In genomic region chr20:45863543-45864470, GRCh38 we compare ENCODE assay signal across 1 cellular context.
A peak's percentile ranks its signal among the peaks of the same experiment; 100 is the strongest.
TF ChIP-seq lines count a peak whose summit lies in the region.

No MANE protein-coding gene starts in this region.

TF ChIP-seq in HepG2, 621 proteins besides CTCF, POLR2A, EP300 and RAD21 (continues in another document):
- TF ChIP-seq NFE2L2 (IDR thresholded peaks at IDR 0.05; ENCODE audit: low read length) = no peak
- TF ChIP-seq ZNF512B (CRISPR knock-in tag; IDR thresholded peaks at IDR 0.05; ENCODE audit: borderline replicate concordance) = no peak
- no peak for TF ChIP-seq MAF1 (CRISPR knock-in tag; IDR thresholded peaks at IDR 0.05; ENCODE audit: borderline replicate concordance)
- peak; percentile 35; the same call in 1 of the 2 replicates for TF ChIP-seq ZMYM4 (CRISPR knock-in tag; IDR thresholded peaks at IDR 0.05)
- TF ChIP-seq SRY (CRISPR knock-in tag; IDR thresholded peaks at IDR 0.05) = no peak
- no peak for TF ChIP-seq FOXA1 (IDR thresholded peaks at IDR 0.05)
- peak; percentile 87 for TF ChIP-seq FOXA1 (CRISPR knock-in tag; IDR thresholded peaks at IDR 0.05)
- TF ChIP-seq, protein P1, sequence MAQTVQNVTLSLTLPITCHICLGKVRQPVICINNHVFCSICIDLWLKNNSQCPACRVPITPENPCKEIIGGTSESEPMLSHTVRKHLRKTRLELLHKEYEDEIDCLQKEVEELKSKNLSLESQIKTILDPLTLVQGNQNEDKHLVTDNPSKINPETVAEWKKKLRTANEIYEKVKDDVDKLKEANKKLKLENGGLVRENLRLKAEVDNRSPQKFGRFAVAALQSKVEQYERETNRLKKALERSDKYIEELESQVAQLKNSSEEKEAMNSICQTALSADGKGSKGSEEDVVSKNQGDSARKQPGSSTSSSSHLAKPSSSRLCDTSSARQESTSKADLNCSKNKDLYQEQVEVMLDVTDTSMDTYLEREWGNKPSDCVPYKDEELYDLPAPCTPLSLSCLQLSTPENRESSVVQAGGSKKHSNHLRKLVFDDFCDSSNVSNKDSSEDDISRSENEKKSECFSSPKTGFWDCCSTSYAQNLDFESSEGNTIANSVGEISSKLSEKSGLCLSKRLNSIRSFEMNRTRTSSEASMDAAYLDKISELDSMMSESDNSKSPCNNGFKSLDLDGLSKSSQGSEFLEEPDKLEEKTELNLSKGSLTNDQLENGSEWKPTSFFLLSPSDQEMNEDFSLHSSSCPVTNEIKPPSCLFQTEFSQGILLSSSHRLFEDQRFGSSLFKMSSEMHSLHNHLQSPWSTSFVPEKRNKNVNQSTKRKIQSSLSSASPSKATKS (CRISPR knock-in tag; IDR thresholded peaks at IDR 0.05) = no peak
- TF ChIP-seq ZGPAT (CRISPR knock-in tag; IDR thresholded peaks at IDR 0.05) = peak; percentile 83
- peak; percentile 43; the same call in 1 of the 2 replicates for TF ChIP-seq ZNF205 (CRISPR knock-in tag; IDR thresholded peaks at IDR 0.05)
- no peak for TF ChIP-seq ZSCAN29 (CRISPR knock-in tag; conservative IDR thresholded peaks at IDR 0.05)
- no peak; the same call in 1 of the 2 replicates for TF ChIP-seq ZBTB25 (CRISPR knock-in tag; IDR thresholded peaks at IDR 0.05)
- peak; percentile 74 for TF ChIP-seq KMT2A (CRISPR knock-in tag; IDR thresholded peaks at IDR 0.05)
- no peak for TF ChIP-seq CC2D1A (CRISPR knock-in tag; IDR thresholded peaks at IDR 0.05)
- TF ChIP-seq HNF1B (CRISPR knock-in tag; IDR thresholded peaks at IDR 0.05) = peak; percentile 63; the same call in 1 of the 2 replicates
- no peak for TF ChIP-seq POLR2AphosphoS2 (IDR thresholded peaks at IDR 0.05; ENCODE audit: low read depth, low read length)
- peak; percentile 80 for TF ChIP-seq ZNF124 (CRISPR knock-in tag; IDR thresholded peaks at IDR 0.05)
- TF ChIP-seq TAF15 (IDR thresholded peaks at IDR 0.05; ENCODE audit: low read depth, low read length, poor library complexity, severe bottlenecking) = no peak
- TF ChIP-seq, protein P2, sequence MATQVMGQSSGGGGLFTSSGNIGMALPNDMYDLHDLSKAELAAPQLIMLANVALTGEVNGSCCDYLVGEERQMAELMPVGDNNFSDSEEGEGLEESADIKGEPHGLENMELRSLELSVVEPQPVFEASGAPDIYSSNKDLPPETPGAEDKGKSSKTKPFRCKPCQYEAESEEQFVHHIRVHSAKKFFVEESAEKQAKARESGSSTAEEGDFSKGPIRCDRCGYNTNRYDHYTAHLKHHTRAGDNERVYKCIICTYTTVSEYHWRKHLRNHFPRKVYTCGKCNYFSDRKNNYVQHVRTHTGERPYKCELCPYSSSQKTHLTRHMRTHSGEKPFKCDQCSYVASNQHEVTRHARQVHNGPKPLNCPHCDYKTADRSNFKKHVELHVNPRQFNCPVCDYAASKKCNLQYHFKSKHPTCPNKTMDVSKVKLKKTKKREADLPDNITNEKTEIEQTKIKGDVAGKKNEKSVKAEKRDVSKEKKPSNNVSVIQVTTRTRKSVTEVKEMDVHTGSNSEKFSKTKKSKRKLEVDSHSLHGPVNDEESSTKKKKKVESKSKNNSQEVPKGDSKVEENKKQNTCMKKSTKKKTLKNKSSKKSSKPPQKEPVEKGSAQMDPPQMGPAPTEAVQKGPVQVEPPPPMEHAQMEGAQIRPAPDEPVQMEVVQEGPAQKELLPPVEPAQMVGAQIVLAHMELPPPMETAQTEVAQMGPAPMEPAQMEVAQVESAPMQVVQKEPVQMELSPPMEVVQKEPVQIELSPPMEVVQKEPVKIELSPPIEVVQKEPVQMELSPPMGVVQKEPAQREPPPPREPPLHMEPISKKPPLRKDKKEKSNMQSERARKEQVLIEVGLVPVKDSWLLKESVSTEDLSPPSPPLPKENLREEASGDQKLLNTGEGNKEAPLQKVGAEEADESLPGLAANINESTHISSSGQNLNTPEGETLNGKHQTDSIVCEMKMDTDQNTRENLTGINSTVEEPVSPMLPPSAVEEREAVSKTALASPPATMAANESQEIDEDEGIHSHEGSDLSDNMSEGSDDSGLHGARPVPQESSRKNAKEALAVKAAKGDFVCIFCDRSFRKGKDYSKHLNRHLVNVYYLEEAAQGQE (IDR thresholded peaks at IDR 0.05; ENCODE audit: borderline replicate concordance in 1 of 2, low read depth in 1 of 2, low read length in 2 of 2) = no peak
- no peak for TF ChIP-seq ZNF777 (CRISPR knock-in tag; IDR thresholded peaks at IDR 0.05)
- TF ChIP-seq SNAI1 (CRISPR knock-in tag; IDR thresholded peaks at IDR 0.05; ENCODE audit: borderline replicate concordance) = no peak
- no peak for TF ChIP-seq ZNF337 (CRISPR knock-in tag; IDR thresholded peaks at IDR 0.05; ENCODE audit: borderline replicate concordance, low read depth)
- TF ChIP-seq FOXA3 (CRISPR knock-in tag; IDR thresholded peaks at IDR 0.05) = peak; percentile 89
- no peak for TF ChIP-seq ZNF766 (CRISPR knock-in tag; IDR thresholded peaks at IDR 0.05; ENCODE audit: borderline replicate concordance)
- TF ChIP-seq SP2 (CRISPR knock-in tag; IDR thresholded peaks at IDR 0.05) = no peak
- TF ChIP-seq, protein P3, sequence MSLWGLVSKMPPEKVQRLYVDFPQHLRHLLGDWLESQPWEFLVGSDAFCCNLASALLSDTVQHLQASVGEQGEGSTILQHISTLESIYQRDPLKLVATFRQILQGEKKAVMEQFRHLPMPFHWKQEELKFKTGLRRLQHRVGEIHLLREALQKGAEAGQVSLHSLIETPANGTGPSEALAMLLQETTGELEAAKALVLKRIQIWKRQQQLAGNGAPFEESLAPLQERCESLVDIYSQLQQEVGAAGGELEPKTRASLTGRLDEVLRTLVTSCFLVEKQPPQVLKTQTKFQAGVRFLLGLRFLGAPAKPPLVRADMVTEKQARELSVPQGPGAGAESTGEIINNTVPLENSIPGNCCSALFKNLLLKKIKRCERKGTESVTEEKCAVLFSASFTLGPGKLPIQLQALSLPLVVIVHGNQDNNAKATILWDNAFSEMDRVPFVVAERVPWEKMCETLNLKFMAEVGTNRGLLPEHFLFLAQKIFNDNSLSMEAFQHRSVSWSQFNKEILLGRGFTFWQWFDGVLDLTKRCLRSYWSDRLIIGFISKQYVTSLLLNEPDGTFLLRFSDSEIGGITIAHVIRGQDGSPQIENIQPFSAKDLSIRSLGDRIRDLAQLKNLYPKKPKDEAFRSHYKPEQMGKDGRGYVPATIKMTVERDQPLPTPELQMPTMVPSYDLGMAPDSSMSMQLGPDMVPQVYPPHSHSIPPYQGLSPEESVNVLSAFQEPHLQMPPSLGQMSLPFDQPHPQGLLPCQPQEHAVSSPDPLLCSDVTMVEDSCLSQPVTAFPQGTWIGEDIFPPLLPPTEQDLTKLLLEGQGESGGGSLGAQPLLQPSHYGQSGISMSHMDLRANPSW (CRISPR knock-in tag; IDR thresholded peaks at IDR 0.05; ENCODE audit: borderline replicate concordance) = peak; percentile 69; the same call in 1 of the 2 replicates
- TF ChIP-seq TOE1 (CRISPR knock-in tag; IDR thresholded peaks at IDR 0.05) = no peak
- TF ChIP-seq, protein P4, sequence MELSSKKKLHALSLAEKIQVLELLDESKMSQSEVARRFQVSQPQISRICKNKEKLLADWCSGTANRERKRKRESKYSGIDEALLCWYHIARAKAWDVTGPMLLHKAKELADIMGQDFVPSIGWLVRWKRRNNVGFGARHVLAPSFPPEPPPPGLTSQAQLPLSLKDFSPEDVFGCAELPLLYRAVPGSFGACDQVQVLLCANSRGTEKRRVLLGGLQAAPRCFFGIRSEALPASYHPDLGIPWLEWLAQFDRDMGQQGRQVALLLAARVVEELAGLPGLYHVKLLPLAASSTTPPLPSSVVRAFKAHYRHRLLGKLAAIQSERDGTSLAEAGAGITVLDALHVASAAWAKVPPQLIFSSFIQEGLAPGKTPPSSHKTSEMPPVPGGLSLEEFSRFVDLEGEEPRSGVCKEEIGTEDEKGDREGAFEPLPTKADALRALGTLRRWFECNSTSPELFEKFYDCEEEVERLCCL (CRISPR knock-in tag; IDR thresholded peaks at IDR 0.05; ENCODE audit: borderline replicate concordance) = no peak; the same call in 1 of the 2 replicates
- peak; percentile 73 for TF ChIP-seq MED1 (CRISPR knock-in tag; IDR thresholded peaks at IDR 0.05)
- no peak for TF ChIP-seq CENPX (CRISPR knock-in tag; IDR thresholded peaks at IDR 0.05)
- TF ChIP-seq NR2C2 (CRISPR knock-in tag; IDR thresholded peaks at IDR 0.05; ENCODE audit: borderline replicate concordance) = no peak
- no peak for TF ChIP-seq KAT2B (IDR thresholded peaks at IDR 0.05; ENCODE audit: borderline replicate concordance, low read depth, low read length)
- no peak for TF ChIP-seq ZNF234 (CRISPR knock-in tag; conservative IDR thresholded peaks at IDR 0.05)
- TF ChIP-seq IKZF4 (CRISPR knock-in tag; IDR thresholded peaks at IDR 0.05; ENCODE audit: borderline replicate concordance, low read depth, not compliant biosample characterization) = no peak
- TF ChIP-seq CEBPB (IDR thresholded peaks at IDR 0.05; ENCODE audit: borderline replicate concordance, low read depth, low read length) = peak; percentile 80
- no peak for TF ChIP-seq E2F2 (CRISPR knock-in tag; IDR thresholded peaks at IDR 0.05; ENCODE audit: borderline replicate concordance)
- no peak for TF ChIP-seq ZNF432 (CRISPR knock-in tag; IDR thresholded peaks at IDR 0.05; ENCODE audit: borderline replicate concordance)
- TF ChIP-seq MNT (IDR thresholded peaks at IDR 0.05) = no peak
- no peak for TF ChIP-seq PAX8 (CRISPR knock-in tag; IDR thresholded peaks at IDR 0.05; ENCODE audit: borderline replicate concordance)
- no peak for TF ChIP-seq NCOA1 (CRISPR knock-in tag; IDR thresholded peaks at IDR 0.05)
- TF ChIP-seq NR2F6 (IDR thresholded peaks at IDR 0.05) = peak; percentile 47; the same call in 1 of the 2 replicates
- peak; percentile 56; the same call in 1 of the 2 replicates for TF ChIP-seq NR2F6 (CRISPR knock-in tag; IDR thresholded peaks at IDR 0.05)
- no peak for TF ChIP-seq CENPT (CRISPR knock-in tag; IDR thresholded peaks at IDR 0.05; ENCODE audit: low read depth)
- TF ChIP-seq ZFP62 (CRISPR knock-in tag; IDR thresholded peaks at IDR 0.05) = no peak
